Comparison of ENCODE assay signal across 30 cellular contexts in genomic region chr3:8824238-8824637, GRCh38.
"Had no signal": no experiment of that assay in that cellular context is flagged by ENCODE, and none has a peak within 500 bp of the region (broad histone marks: within the 10 kb centered on the region; RNA-seq: fewer than 3 reads in every experiment).

No MANE protein-coding gene starts in this region.

- H3K27me3 Mint-ChIP-seq: progenitor cell of endocrine pancreas; stimulated activated naive B cell treated with anti-CD40 and anti-IgM and Interleukin-4, amounts not matched to agents 10 μg/mL and 1 μg/mL and 100 μg/mL, for 72 hours; stimulated activated naive CD8-positive, alpha-beta T cell treated with anti-CD3 and anti-CD28 coated beads, Interleukin-15, Interleukin-2, amounts not matched to agents 100 ng/mL and 50 ng/mL, for 24 hours had no signal

- H3K27me3 ChIP-seq: dorsolateral prefrontal cortex, heart right ventricle, neutrophil, pancreas, right lobe of liver, tibial nerve, upper lobe of left lung had no signal

- H3K4me3 ChIP-seq: dorsolateral prefrontal cortex, heart right ventricle, lung, mucosa of descending colon, pancreas, right lobe of liver, thoracic aorta, tibial nerve, upper lobe of left lung had no signal

- ATAC-seq: heart right ventricle; left lobe of liver; mucosa of descending colon; natural killer cell treated with Interleukin-12 subunit alpha and Interleukin-12 subunit beta and Interleukin-15 and Interleukin-18, amount 100 ng/mL, for 72 hours; right lobe of liver; stimulated activated naive B cell treated with anti-CD40 and anti-IgM and Interleukin-4, amounts not matched to agents 10 μg/mL and 1 μg/mL and 100 μg/mL, for 72 hours had no signal

- FAIRE-seq: colon, kidney, pancreas, small intestine, urothelium cell line had no signal

- DNase-seq: dorsolateral prefrontal cortex; effector CD4-positive, alpha-beta T cell; foreskin melanocyte; glutamatergic neuron; heart right ventricle; hypothalamus; immature natural killer cell; kidney; mucosa of descending colon; naive B cell; pancreas; right lobe of liver; small intestine; stimulated activated CD4-positive, alpha-beta T cell treated with anti-CD3 and anti-CD28 coated beads, Interleukin-15, amount 100 ng/mL, for 24 hours; stimulated activated CD4-positive, alpha-beta T cell treated with anti-CD3 and anti-CD28 coated beads, Interleukin-2, amount 100 ng/mL, for 48 hours; stimulated activated naive B cell treated with anti-CD40 and anti-IgM and Interleukin-4, amounts not matched to agents 10 μg/mL and 1 μg/mL and 100 μg/mL, for 72 hours; upper lobe of left lung had no signal

- H3K9me3 ChIP-seq: neutrophil, pancreas had no signal

- H3K27ac ChIP-seq: dorsolateral prefrontal cortex, heart right ventricle, neutrophil, pancreas, right lobe of liver, thoracic aorta, tibial nerve, upper lobe of left lung had no signal

- H3K4me1 ChIP-seq: heart right ventricle, pancreas, right lobe of liver, tibial nerve, upper lobe of left lung had no signal

- H3K4me3 Mint-ChIP-seq: immature natural killer cell; memory B cell; mesothelial cell of epicardium; naive B cell; natural killer cell treated with Interleukin-12 subunit alpha and Interleukin-12 subunit beta and Interleukin-15 and Interleukin-18, amount 100 ng/mL, for 72 hours; neural crest cell; stimulated activated naive B cell treated with anti-CD40 and anti-IgM and Interleukin-4, amounts not matched to agents 10 μg/mL and 1 μg/mL and 100 μg/mL, for 72 hours; stimulated activated naive CD8-positive, alpha-beta T cell treated with anti-CD3 and anti-CD28 coated beads, Interleukin-15, Interleukin-2, amounts not matched to agents 100 ng/mL and 50 ng/mL, for 24 hours had no signal

- H3K27ac Mint-ChIP-seq: immature natural killer cell; memory B cell; mesothelial cell of epicardium; naive B cell; natural killer cell treated with Interleukin-12 subunit alpha and Interleukin-12 subunit beta and Interleukin-15 and Interleukin-18, amount 100 ng/mL, for 72 hours; progenitor cell of endocrine pancreas; stimulated activated naive B cell treated with anti-CD40 and anti-IgM and Interleukin-4, amounts not matched to agents 10 μg/mL and 1 μg/mL and 100 μg/mL, for 72 hours; stimulated activated naive CD8-positive, alpha-beta T cell treated with anti-CD3 and anti-CD28 coated beads, Interleukin-15, Interleukin-2, amounts not matched to agents 100 ng/mL and 50 ng/mL, for 24 hours had no signal

- H3K36me3 ChIP-seq: heart right ventricle, neutrophil, pancreas, right lobe of liver, thoracic aorta, tibial nerve, upper lobe of left lung had no signal

- H3K4me1 Mint-ChIP-seq: immature natural killer cell; memory B cell; mesothelial cell of epicardium; naive B cell; neural crest cell; stimulated activated naive B cell treated with anti-CD40 and anti-IgM and Interleukin-4, amounts not matched to agents 10 μg/mL and 1 μg/mL and 100 μg/mL, for 72 hours had no signal
